Comparison of ENCODE assay signal across 1 cellular context in the genomic region with DNA sequence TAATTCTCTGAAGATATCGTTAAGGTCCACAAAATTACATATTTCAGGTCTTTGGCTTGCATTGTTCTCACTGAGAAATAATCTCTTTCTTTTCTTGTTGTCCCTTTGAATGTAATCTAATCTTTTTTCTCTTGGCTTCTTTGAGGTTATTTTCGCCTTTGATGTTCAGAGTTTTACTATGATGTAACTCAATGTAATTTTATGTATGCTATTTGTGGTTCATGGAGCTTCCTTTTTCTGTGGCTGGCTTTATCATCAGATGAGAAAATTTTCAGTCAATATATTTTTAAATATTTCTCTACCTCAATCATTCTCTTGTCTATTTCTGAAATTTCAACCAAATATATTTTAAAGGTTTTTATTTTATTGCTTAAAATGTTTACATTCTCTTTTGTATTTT.
A peak's percentile ranks its signal among the peaks of the same experiment; 100 is the strongest.
TF ChIP-seq lines count a peak whose summit lies in the region.

No MANE protein-coding gene starts in this region.

TF ChIP-seq in HEK293, 187 proteins besides CTCF, POLR2A, EP300 and RAD21 (continued from another document):
- TF ChIP-seq, protein P1, sequence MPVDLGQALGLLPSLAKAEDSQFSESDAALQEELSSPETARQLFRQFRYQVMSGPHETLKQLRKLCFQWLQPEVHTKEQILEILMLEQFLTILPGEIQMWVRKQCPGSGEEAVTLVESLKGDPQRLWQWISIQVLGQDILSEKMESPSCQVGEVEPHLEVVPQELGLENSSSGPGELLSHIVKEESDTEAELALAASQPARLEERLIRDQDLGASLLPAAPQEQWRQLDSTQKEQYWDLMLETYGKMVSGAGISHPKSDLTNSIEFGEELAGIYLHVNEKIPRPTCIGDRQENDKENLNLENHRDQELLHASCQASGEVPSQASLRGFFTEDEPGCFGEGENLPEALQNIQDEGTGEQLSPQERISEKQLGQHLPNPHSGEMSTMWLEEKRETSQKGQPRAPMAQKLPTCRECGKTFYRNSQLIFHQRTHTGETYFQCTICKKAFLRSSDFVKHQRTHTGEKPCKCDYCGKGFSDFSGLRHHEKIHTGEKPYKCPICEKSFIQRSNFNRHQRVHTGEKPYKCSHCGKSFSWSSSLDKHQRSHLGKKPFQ (tag by site-specific recombination; IDR thresholded peaks at IDR 0.05) = no peak
- TF ChIP-seq ZNF624 (tag by site-specific recombination; IDR thresholded peaks at IDR 0.05) (no peak), TCF7L2 (IDR thresholded peaks at IDR 0.05; ENCODE audit: borderline replicate concordance, low read depth, low read length) (0 out of 2 replicates have a peak, but pooled peaks have one; percentile 34), ZNF24 (tag by site-specific recombination; IDR thresholded peaks at IDR 0.05) (no peak)
